ENCODE assay signal across 21 cellular contexts in the genomic region with DNA sequence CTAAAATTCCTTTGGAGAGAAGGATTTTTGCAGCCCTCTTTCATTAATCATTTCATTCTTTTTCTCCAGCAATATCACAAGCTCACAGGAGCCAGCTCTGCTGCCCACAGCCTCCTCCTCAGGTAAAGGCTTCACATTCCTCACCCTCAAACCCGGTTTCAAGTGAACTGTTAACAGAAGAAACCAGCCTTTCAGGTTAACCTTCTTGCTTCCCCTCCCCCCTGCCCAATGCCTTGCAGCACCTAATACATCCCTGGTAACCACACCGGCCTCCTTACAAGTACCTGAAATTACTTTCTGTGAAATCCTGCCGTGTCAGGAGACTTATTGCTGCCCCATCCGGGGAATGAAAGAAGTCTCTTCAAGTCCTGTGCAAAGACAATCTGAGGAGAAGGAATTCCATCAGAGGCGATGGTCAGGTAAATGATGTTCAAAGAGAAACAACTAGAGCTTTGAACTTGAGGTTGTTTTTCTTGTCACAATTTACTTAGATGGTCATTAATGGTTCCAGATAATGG.
A peak's percentile ranks its signal among the peaks of the same experiment; 100 is the strongest.
DNase-seq lines count a peak whose midpoint lies in the region; ATAC-seq and TF ChIP-seq lines count a peak whose summit lies in the region.
"Had no signal": no experiment of that assay in that cellular context is flagged by ENCODE, and none has a peak within 500 bp of the region (broad histone marks: within the 10 kb centered on the region; RNA-seq: fewer than 3 reads in every experiment).

No MANE protein-coding gene starts in this region.

- H3K9ac ChIP-seq in BLaER1, result peak overlapping the region; percentile 23; the same call in 1 of the 2 replicates
- no peak overlapping the region; the same call in 1 of the 2 replicates for H3K9ac ChIP-seq in HUES64 (ENCODE audit: low read depth, low read length)

- no peak for TF ChIP-seq CTCF in lung (IDR thresholded peaks at IDR 0.05; ENCODE audit: control extremely low read depth, extremely low read depth)

- H3K4me1 ChIP-seq in BLaER1 (peaks cover 51% of the 10 kb centered on the region), HUES64 (ENCODE audit: insufficient read depth, low read length) (peaks cover 50% of the 10 kb centered on the region), lung (ENCODE audit: control insufficient read depth in 2 of 2, insufficient read depth in 2 of 2, low read length in 2 of 2) (no peaks in the 10 kb centered on the region)
- H3K4me1 ChIP-seq: right lobe of liver had no signal

- WGBS in HUES64, result 53% methylated on average over 5 of the region's 5 CpGs
- 65 to 77% methylated on average over 5 of the region's 5 CpGs for whole genome bisulfite sequencing in lung, 2 donors

- peak overlapping the region; percentile 94 for H3K4me2 ChIP-seq in BLaER1

- ATAC-seq in esophagus mucosa (peak; percentile 59), lung (ENCODE audit: insufficient read depth, low FRiP score) (peak; percentile 80), GM21526 (IDR thresholded peaks at IDR 0.05; ENCODE audit: low FRiP score, unreplicated experiment) (no peak)
- ATAC-seq: activated T-helper 17 cell treated with anti-CD3 and anti-CD28 coated beads, Interleukin-2, amount 50 U/mL, for 72 hours; left cardiac atrium; mucosa of descending colon; right lobe of liver had no signal

- DNase-seq in lung (ENCODE audit: low spot score), result peak; percentile 76
- DNase-seq in HK-2 (ENCODE audit: unreplicated experiment), result no peak
- no peak for DNase-seq in C1 segment of cervical spinal cord (lab: John Stamatoyannopoulos, UW)
- no peak for DNase-seq in NAMALWA (ENCODE audit: low spot score)
- DNase-seq: activated CD4-positive, CD25-positive, alpha-beta regulatory T cell treated with anti-CD3 and anti-CD28 coated beads, Interleukin-2, amount 50 U/mL, for 72 hours; CD4-positive, CD25-positive, alpha-beta regulatory T cell; left cardiac atrium; mucosa of descending colon; NCI-H1048; NCI-H2029 treated with DMSO at 0.1 percent for 48 hours; right lobe of liver; SHP77 treated with DMSO at 0.1 percent for 48 hours; stimulated activated naive CD4-positive, alpha-beta T cell; transverse colon had no signal

- H3K4me3 ChIP-seq in BLaER1, result peak overlapping the region; percentile 43
- H3K4me3 ChIP-seq in HUES64 (ENCODE audit: low read length), result no peak overlapping the region
- no peak overlapping the region for H3K4me3 ChIP-seq in lung
- H3K4me3 ChIP-seq: cardiac muscle cell, mucosa of descending colon, right lobe of liver, transverse colon had no signal

- H3K36me3 ChIP-seq in BLaER1 (no peaks in the 10 kb centered on the region), HUES64 (ENCODE audit: insufficient read depth, low read length) (no peaks in the 10 kb centered on the region), lung (ENCODE audit: control insufficient read depth in 2 of 2, insufficient read depth in 2 of 2, low read length in 2 of 2) (no peaks in the 10 kb centered on the region)
- H3K36me3 ChIP-seq: cardiac muscle cell, right lobe of liver, transverse colon had no signal

- H3K27ac ChIP-seq in BLaER1 (peak overlapping the region; percentile 62; the same call in 1 of the 2 replicates), HUES64 (ENCODE audit: low read depth, low read length) (peak overlapping the region; percentile 25), lung (ENCODE audit: low read depth in 1 of 2, low read length in 1 of 2) (no peak overlapping the region)
- H3K27ac ChIP-seq: cardiac muscle cell, HL-60, right lobe of liver, transverse colon had no signal

- H3K27me3 ChIP-seq in BLaER1 (no peaks in the 10 kb centered on the region), HUES64 (ENCODE audit: insufficient read depth, low read length) (no peaks in the 10 kb centered on the region), lung (ENCODE audit: control insufficient read depth, insufficient read depth) (no peaks in the 10 kb centered on the region)
- H3K27me3 ChIP-seq: cardiac muscle cell, right lobe of liver, transverse colon had no signal

- H4K20me1 ChIP-seq in BLaER1, result no peaks in the 10 kb centered on the region

- H3K9me3 ChIP-seq in BLaER1 (0 out of 2 replicates have a peak, but pooled peaks cover 7% of the 10 kb centered on the region), HUES64 (ENCODE audit: insufficient read depth, low read depth, low read length) (peaks cover 5% of the 10 kb centered on the region), lung (ENCODE audit: control insufficient read depth in 2 of 2, insufficient read depth in 1 of 2, low read length in 1 of 2) (peaks cover 0 to 2% of the 10 kb centered on the region in 2 donors)
- H3K9me3 ChIP-seq: mucosa of descending colon, right lobe of liver, transverse colon had no signal

Comparison
In these comparisons a context has a peak if more than half of its experiments do, and no peak if none do; other contexts are left out.
1. H3K27ac ChIP-seq: peak in BLaER1 (single experiment) and HUES64 (single experiment); none in lung (0 of 2).